24 cellular contexts compared by ENCODE assay signal in genomic region chr1:33710989-33711388, GRCh38.
A peak's percentile ranks its signal among the peaks of the same experiment; 100 is the strongest.
DNase-seq lines count a peak whose midpoint lies in the region; ATAC-seq and TF ChIP-seq lines count a peak whose summit lies in the region.
"Had no signal": no experiment of that assay in that cellular context is flagged by ENCODE, and none has a peak within 500 bp of the region (broad histone marks: within the 10 kb centered on the region; RNA-seq: fewer than 3 reads in every experiment).

No MANE protein-coding gene starts in this region.

- intact Hi-C loops in left lung (cut with DNase I): no loop called here

- no peaks in the 10 kb centered on the region for H3K36me3 ChIP-seq in left lung
- H3K36me3 ChIP-seq: cardiac muscle cell, colonic mucosa had no signal

- H3K27ac ChIP-seq in caudate nucleus (ENCODE audit: low read depth, low read length): no peak overlapping the region
- H3K27ac ChIP-seq in left lung: no peak overlapping the region
- H3K27ac ChIP-seq: cardiac muscle cell, colonic mucosa, parathyroid adenoma, testis had no signal

- no peak for TF ChIP-seq CTCF in AG10803 (conservative IDR thresholded peaks at IDR 0.05; ENCODE audit: low read length)
- no peak for TF ChIP-seq CTCF in foreskin fibroblast (IDR thresholded peaks at IDR 0.05; ENCODE audit: low read depth, low read length)
- no peak for TF ChIP-seq CTCF in left lung (IDR thresholded peaks at IDR 0.05)

- H3K4me3 ChIP-seq in AG10803 (ENCODE audit: low read length) (no peak overlapping the region), foreskin fibroblast (ENCODE audit: low read depth in 1 of 2, low read length in 2 of 2) (no peak overlapping the region), left lung (no peak overlapping the region)
- H3K4me3 ChIP-seq: cardiac muscle cell, colonic mucosa, smooth muscle cell, testis had no signal

- DNase-seq in AG10803 (ENCODE audit: low read depth) (peak; percentile 29), GM03348 (ENCODE audit: low spot score) (peak; percentile 24), NCI-H69 (lab: John Stamatoyannopoulos, UW) (peak; percentile 22), foreskin fibroblast (peak; percentile 6), RPMI8226 (no peak), caudate nucleus (lab: John Stamatoyannopoulos, UW) (no peak), left lung (no peak)
- DNase-seq: activated effector memory CD4-positive, alpha-beta T cell treated with anti-CD3 and anti-CD28 coated beads, Interleukin-2, amount 50 U/mL, for 16 hours; activated T-cell treated with anti-CD3 and anti-CD28 coated beads, Interleukin-2, amount 50 U/mL, for 24 hours; anterior cingulate cortex; colonic mucosa; DMS153; effector CD4-positive, alpha-beta T cell; left ventricle myocardium superior; mesendoderm; NCI-H1105 treated with DMSO at 0.1 percent for 48 hours; NCI-H2029 treated with DMSO at 0.1 percent for 48 hours; right cardiac atrium; stimulated activated naive CD4-positive, alpha-beta T cell treated with Interleukin-2 at 50 U/mL for 16 hours; testis had no signal

- no peaks in the 10 kb centered on the region for H3K4me1 ChIP-seq in left lung
- H3K4me1 ChIP-seq: colonic mucosa, parathyroid adenoma, testis had no signal

- no peaks in the 10 kb centered on the region for H3K9me3 ChIP-seq in left lung
- H3K9me3 ChIP-seq: colonic mucosa, testis had no signal

- no peak for ATAC-seq in left lung
- no peak for ATAC-seq in HG03175 (IDR thresholded peaks at IDR 0.05; ENCODE audit: unreplicated experiment)
- ATAC-seq: left ventricle myocardium superior, right cardiac atrium had no signal

- H3K27me3 ChIP-seq in left lung: peaks cover 0 to 42% of the 10 kb centered on the region in 2 donors
- H3K27me3 ChIP-seq: cardiac muscle cell, colonic mucosa, testis had no signal

Comparison
In these comparisons a context has a peak if more than half of its experiments do, and no peak if none do; other contexts are left out.
1. DNase-seq: peak in AG10803 (single experiment), GM03348 (single experiment), NCI-H69 (single experiment) and foreskin fibroblast (2 of 2); none in RPMI8226 (single experiment), caudate nucleus (0 of 61) and left lung (0 of 2).